In genomic region chr5:78501411-78502338, GRCh38 we compare ENCODE assay signal across 14 cellular contexts.
A peak's percentile ranks its signal among the peaks of the same experiment; 100 is the strongest.
DNase-seq lines count a peak whose midpoint lies in the region; ATAC-seq and TF ChIP-seq lines count a peak whose summit lies in the region.
"Had no signal": no experiment of that assay in that cellular context is flagged by ENCODE, and none has a peak within 500 bp of the region (broad histone marks: within the 10 kb centered on the region; RNA-seq: fewer than 3 reads in every experiment).

No MANE protein-coding gene starts in this region.

- ATAC-seq in GM21717 (IDR thresholded peaks at IDR 0.05; ENCODE audit: unreplicated experiment) (no peak), GM21576 (IDR thresholded peaks at IDR 0.05; ENCODE audit: unreplicated experiment) (no peak)
- ATAC-seq: activated T-helper 17 cell treated with anti-CD3 and anti-CD28 coated beads, Interleukin-2, amount 50 U/mL, for 72 hours; left ventricle myocardium superior had no signal

- H3K4me3 ChIP-seq in epithelial cell of esophagus (ENCODE audit: low read length), result no peak overlapping the region
- no peak overlapping the region for H3K4me3 ChIP-seq in esophagus squamous epithelium

- peaks cover 21 to 65% (median 42%) of the 10 kb centered on the region in 3 donors for H3K4me1 ChIP-seq in esophagus squamous epithelium

- no peaks in the 10 kb centered on the region for H3K9me3 ChIP-seq in esophagus squamous epithelium

- intact Hi-C loops in esophagus squamous epithelium (cut with DNase I), result no loop called here

- WGBS in esophagus squamous epithelium, 2 donors, result 47 to 48% methylated on average over 8 to 9 of the region's 9 CpGs

- TF ChIP-seq POLR2A in esophagus squamous epithelium (IDR thresholded peaks at IDR 0.05), result no peak

- H3K27ac ChIP-seq in esophagus squamous epithelium, result peak overlapping the region in 2 of 4 donors; percentile 11 to 30

- TF ChIP-seq CTCF in epithelial cell of esophagus (IDR thresholded peaks at IDR 0.05; ENCODE audit: insufficient read depth, low read depth, low read length, missing control alignments), result no peak
- TF ChIP-seq CTCF in esophagus squamous epithelium (IDR thresholded peaks at IDR 0.05), result no peak

- DNase-seq in AG20443 (ENCODE audit: low spot score) (peak; percentile 44), MV-4-11 (lab: John Stamatoyannopoulos, UW) (peak; percentile 4), epithelial cell of esophagus (ENCODE audit: low read depth) (peak; percentile 43), myocyte (ENCODE audit: low read depth) (peak; percentile 47), esophagus squamous epithelium (lab: John Stamatoyannopoulos, UW) (no peak), hypothalamus (lab: John Stamatoyannopoulos, UW) (no peak)
- DNase-seq: aorta, DND-41, GOT3, left ventricle myocardium superior, NCI-H2107 had no signal

- no peaks in the 10 kb centered on the region for H3K36me3 ChIP-seq in esophagus squamous epithelium

- H3K27me3 ChIP-seq in esophagus squamous epithelium, result no peaks in the 10 kb centered on the region

Comparison
In these comparisons a context has a peak if more than half of its experiments do, and no peak if none do; other contexts are left out.
1. DNase-seq: peak in AG20443 (single experiment), MV-4-11 (single experiment), epithelial cell of esophagus (single experiment) and myocyte (single experiment); none in esophagus squamous epithelium (single experiment) and hypothalamus (0 of 51).